Comparison of ENCODE assay signal across 9 cellular contexts in genomic region chr2:161088658-161089350, GRCh38.
A peak's percentile ranks its signal among the peaks of the same experiment; 100 is the strongest.
DNase-seq lines count a peak whose midpoint lies in the region; ATAC-seq and TF ChIP-seq lines count a peak whose summit lies in the region.
"Had no signal": no experiment of that assay in that cellular context is flagged by ENCODE, and none has a peak within 500 bp of the region (broad histone marks: within the 10 kb centered on the region; RNA-seq: fewer than 3 reads in every experiment).

No MANE protein-coding gene starts in this region.

- DNase-seq in naive B cell (peak; percentile 53), GM13976 (ENCODE audit: low spot score) (no peak), HuH-7 (ENCODE audit: low spot score) (no peak), NCI-H1694 (lab: John Stamatoyannopoulos, UW) (no peak)
- DNase-seq: activated T-cell treated with anti-CD3 and anti-CD28 coated beads, Interleukin-2, amount 50 U/mL, for 4 hours had no signal

- no peaks in the 10 kb centered on the region for H3K27me3 Mint-ChIP-seq in naive B cell
- H3K27me3 Mint-ChIP-seq: central memory CD8-positive, alpha-beta T cell had no signal

- H3K9me3 Mint-ChIP-seq in naive B cell, result no peaks in the 10 kb centered on the region
- H3K9me3 Mint-ChIP-seq: activated T-cell treated with anti-CD3 and anti-CD28 coated beads, Interleukin-2, amount 50 U/mL, for 4 hours; central memory CD8-positive, alpha-beta T cell had no signal

- no peak for TF ChIP-seq CTCF in GM13976 (IDR thresholded peaks at IDR 0.05; ENCODE audit: borderline replicate concordance, control extremely low read depth, extremely low read depth, insufficient read depth, missing control alignments)

- H3K36me3 Mint-ChIP-seq in naive B cell, result no peaks in the 10 kb centered on the region

- peak overlapping the region in 6 of 8 donors; percentile 0 to 69 (median 36) for H3K4me3 Mint-ChIP-seq in naive B cell
- H3K4me3 Mint-ChIP-seq: activated T-cell treated with anti-CD3 and anti-CD28 coated beads, Interleukin-2, amount 50 U/mL, for 4 hours; central memory CD8-positive, alpha-beta T cell had no signal

- H3K4me1 Mint-ChIP-seq in naive B cell, result peaks cover 31 to 38% (median 37%) of the 10 kb centered on the region in 3 donors

- peak overlapping the region; percentile 10 to 93 (median 48) for H3K27ac Mint-ChIP-seq in naive B cell

- in situ Hi-C loops in GM13976 (cut with MboI; ENCODE audit: low sequenced_read_pairs, unreplicated experiment), result no loop called here

- ATAC-seq in GM19023 (IDR thresholded peaks at IDR 0.05; ENCODE audit: unreplicated experiment) (peak; percentile 83), GM21723 (IDR thresholded peaks at IDR 0.05; ENCODE audit: unreplicated experiment) (peak; percentile 89), HG03280 (IDR thresholded peaks at IDR 0.05; ENCODE audit: unreplicated experiment) (peak; percentile 67), naive B cell (ENCODE audit: low read depth in 2 of 2) (peak; percentile 85 to 89)
